In genomic region chr3:11944052-11944673, GRCh38 we compare ENCODE assay signal across 9 cellular contexts.
DNase-seq lines count a peak whose midpoint lies in the region; ATAC-seq and TF ChIP-seq lines count a peak whose summit lies in the region.
"Had no signal": no experiment of that assay in that cellular context is flagged by ENCODE, and none has a peak within 500 bp of the region (broad histone marks: within the 10 kb centered on the region; RNA-seq: fewer than 3 reads in every experiment).

No MANE protein-coding gene starts in this region.

- peak; percentile 51 to 70 for TF ChIP-seq RAD21 in liver (IDR thresholded peaks at IDR 0.05)

- H3K27ac ChIP-seq in MM.1S (ENCODE audit: low read length) = no peak overlapping the region
- no peak overlapping the region for H3K27ac ChIP-seq in brain microvascular endothelial cell
- H3K27ac ChIP-seq in liver (ENCODE audit: low read depth in 1 of 2, low read length in 2 of 2) = no peak overlapping the region
- no peak overlapping the region for H3K27ac ChIP-seq in CD8-positive, alpha-beta T cell (ENCODE audit: low read depth, low read length)

- H3K36me3 ChIP-seq in MM.1S (replicated peaks; ENCODE audit: insufficient read depth, low read length) = no peaks in the 10 kb centered on the region
- no peaks in the 10 kb centered on the region for H3K36me3 ChIP-seq in brain microvascular endothelial cell (replicated peaks)
- no peaks in the 10 kb centered on the region for H3K36me3 ChIP-seq in liver (ENCODE audit: control insufficient read depth in 4 of 4, insufficient read depth in 3 of 4, low read depth in 1 of 4, low read length in 3 of 4)
- no peaks in the 10 kb centered on the region for H3K36me3 ChIP-seq in CD8-positive, alpha-beta T cell (ENCODE audit: insufficient read depth, low read length)

- no peaks in the 10 kb centered on the region for H3F3A ChIP-seq in MM.1S (ENCODE audit: insufficient read depth, low read length)

- H3K27ac Mint-ChIP-seq in CD8-positive, alpha-beta T cell = no peak overlapping the region
- no peak overlapping the region for H3K27ac Mint-ChIP-seq in stimulated activated naive B cell treated with anti-CD40 and anti-IgM and Interleukin-4, amounts not matched to agents 10 μg/mL and 1 μg/mL and 100 μg/mL, for 72 hours
- H3K27ac Mint-ChIP-seq: T-helper 1 cell treated with Interleukin-12 subunit alpha and Interleukin-12 subunit beta and Interleukin-4 antibody, amounts not matched to agents 30 μg/mL and 1 μg/mL, for 36 hours had no signal

- H3K27me3 ChIP-seq in MM.1S (replicated peaks; ENCODE audit: insufficient read depth, low read length) = no peaks in the 10 kb centered on the region
- no peaks in the 10 kb centered on the region for H3K27me3 ChIP-seq in brain microvascular endothelial cell (replicated peaks)
- H3K27me3 ChIP-seq in liver (ENCODE audit: control insufficient read depth in 4 of 4, insufficient read depth in 4 of 4, low read length in 3 of 4) = no peaks in the 10 kb centered on the region
- no peaks in the 10 kb centered on the region for H3K27me3 ChIP-seq in CD8-positive, alpha-beta T cell (ENCODE audit: insufficient read depth, low read length)

- no peak overlapping the region for H3K4me3 ChIP-seq in MM.1S (ENCODE audit: low read length)
- no peak overlapping the region for H3K4me3 ChIP-seq in brain microvascular endothelial cell (ENCODE audit: low read depth, low read length)
- H3K4me3 ChIP-seq in liver (ENCODE audit: low read depth in 1 of 3, low read length in 3 of 3) = no peak overlapping the region
- no peak overlapping the region for H3K4me3 ChIP-seq in CD8-positive, alpha-beta T cell (ENCODE audit: low read depth, low read length)

- DNase-seq in G401 (ENCODE audit: low spot score) (peak; percentile 87), MM.1S (peak; percentile 11), brain microvascular endothelial cell (peak; percentile 11)
- DNase-seq in CD8-positive, alpha-beta T cell = no peak
- DNase-seq in stimulated activated naive B cell treated with anti-CD40 and anti-IgM and Interleukin-4, amounts not matched to agents 10 μg/mL and 1 μg/mL and 100 μg/mL, for 72 hours = no peak
- no peak for DNase-seq in activated CD4-positive, alpha-beta T cell treated with anti-CD3 and anti-CD28 coated beads, Interleukin-2, amount 50 U/mL, for 4 hours

- no peaks in the 10 kb centered on the region for H3K4me1 ChIP-seq in MM.1S (ENCODE audit: low read length)
- H3K4me1 ChIP-seq in liver (ENCODE audit: control insufficient read depth in 4 of 4, insufficient read depth in 4 of 4, low read length in 3 of 4) = no peaks in the 10 kb centered on the region
- H3K4me1 ChIP-seq in CD8-positive, alpha-beta T cell (ENCODE audit: insufficient read depth, low read length) = no peaks in the 10 kb centered on the region

- H3K9ac ChIP-seq in MM.1S (ENCODE audit: low read length) (no peak overlapping the region), liver (ENCODE audit: low read depth in 1 of 2, low read length in 2 of 2) (no peak overlapping the region)

- POLR2A ChIA-PET in CD8-positive, alpha-beta T cell (lab: Charles Lee) = no interaction called here

- TF ChIP-seq CTCF in MM.1S (IDR thresholded peaks at IDR 0.05; ENCODE audit: low read length) (peak; percentile 45), brain microvascular endothelial cell (IDR thresholded peaks at IDR 0.05; ENCODE audit: low read depth, low read length, missing control alignments) (peak; percentile 73), liver (IDR thresholded peaks at IDR 0.05; ENCODE audit: low read depth, low read length, missing input control) (peak; percentile 46)
- no peak for TF ChIP-seq CTCF in CD8-positive, alpha-beta T cell (IDR thresholded peaks at IDR 0.05)

- 22% methylated on average over 7 of the region's 7 CpGs for WGBS in liver

- H3K9me3 Mint-ChIP-seq in CD8-positive, alpha-beta T cell = peaks cover 13% of the 10 kb centered on the region
- H3K9me3 Mint-ChIP-seq in stimulated activated naive B cell treated with anti-CD40 and anti-IgM and Interleukin-4, amounts not matched to agents 10 μg/mL and 1 μg/mL and 100 μg/mL, for 72 hours = peaks cover 2 to 7% of the 10 kb centered on the region in 2 donors
- H3K9me3 Mint-ChIP-seq: T-helper 1 cell treated with Interleukin-12 subunit alpha and Interleukin-12 subunit beta and Interleukin-4 antibody, amounts not matched to agents 30 μg/mL and 1 μg/mL, for 36 hours had no signal

- H3K79me2 ChIP-seq in MM.1S (ENCODE audit: low read length) = no peaks in the 10 kb centered on the region

- H3K9me3 ChIP-seq in MM.1S (replicated peaks; ENCODE audit: insufficient read depth, low read length) (no peaks in the 10 kb centered on the region), liver (ENCODE audit: control insufficient read depth in 4 of 4, low read length in 3 of 4) (no peaks in the 10 kb centered on the region)
- no peaks in the 10 kb centered on the region for H3K9me3 ChIP-seq in CD8-positive, alpha-beta T cell (ENCODE audit: low read length)

- intact Hi-C loops in CD8-positive, alpha-beta T cell (cut with DNase I, micrococcal nuclease) = no loop called here

- H3K4me2 ChIP-seq in MM.1S (ENCODE audit: low read depth, low read length) = no peak overlapping the region

- H3K36me3 Mint-ChIP-seq in CD8-positive, alpha-beta T cell = no peaks in the 10 kb centered on the region
- no peaks in the 10 kb centered on the region for H3K36me3 Mint-ChIP-seq in stimulated activated naive B cell treated with anti-CD40 and anti-IgM and Interleukin-4, amounts not matched to agents 10 μg/mL and 1 μg/mL and 100 μg/mL, for 72 hours

- ATAC-seq in GM19328 (IDR thresholded peaks at IDR 0.05; ENCODE audit: unreplicated experiment) = no peak
- ATAC-seq in CD8-positive, alpha-beta T cell = no peak
- ATAC-seq in stimulated activated naive B cell treated with anti-CD40 and anti-IgM and Interleukin-4, amounts not matched to agents 10 μg/mL and 1 μg/mL and 100 μg/mL, for 72 hours (replicated peaks) = no peak

- peaks cover 7% of the 10 kb centered on the region for H3K27me3 Mint-ChIP-seq in CD8-positive, alpha-beta T cell (ENCODE audit: low read depth)
- H3K27me3 Mint-ChIP-seq in stimulated activated naive B cell treated with anti-CD40 and anti-IgM and Interleukin-4, amounts not matched to agents 10 μg/mL and 1 μg/mL and 100 μg/mL, for 72 hours = peaks cover 0 to 9% of the 10 kb centered on the region in 2 donors

- CTCF ChIA-PET in CD8-positive, alpha-beta T cell (lab: Charles Lee) = no interaction called here

- H4K20me1 ChIP-seq in MM.1S (ENCODE audit: insufficient read depth, low read length) = no peaks in the 10 kb centered on the region

- in situ Hi-C loops in G401 (cut with HindIII; ENCODE audit: low sequenced_read_pairs) (no loop called here), brain microvascular endothelial cell (cut with HindIII; ENCODE audit: low pct_ligation_motif_present, low sequenced_read_pairs) (no loop called here)

- no peaks in the 10 kb centered on the region for H3K4me1 Mint-ChIP-seq in CD8-positive, alpha-beta T cell (ENCODE audit: low read depth)
- no peaks in the 10 kb centered on the region for H3K4me1 Mint-ChIP-seq in stimulated activated naive B cell treated with anti-CD40 and anti-IgM and Interleukin-4, amounts not matched to agents 10 μg/mL and 1 μg/mL and 100 μg/mL, for 72 hours

- no peak overlapping the region for H3K4me3 Mint-ChIP-seq in CD8-positive, alpha-beta T cell
- H3K4me3 Mint-ChIP-seq in stimulated activated naive B cell treated with anti-CD40 and anti-IgM and Interleukin-4, amounts not matched to agents 10 μg/mL and 1 μg/mL and 100 μg/mL, for 72 hours = no peak overlapping the region
- H3K4me3 Mint-ChIP-seq: T-helper 1 cell treated with Interleukin-12 subunit alpha and Interleukin-12 subunit beta and Interleukin-4 antibody, amounts not matched to agents 30 μg/mL and 1 μg/mL, for 36 hours had no signal

- H3K9me2 ChIP-seq in MM.1S (replicated peaks; ENCODE audit: insufficient read depth, low read length) = no peaks in the 10 kb centered on the region

- no peak overlapping the region for H2AFZ ChIP-seq in MM.1S (ENCODE audit: low read length)

TF ChIP-seq in liver, 16 proteins besides CTCF, POLR2A, EP300 and RAD21:
- no peak for TF ChIP-seq TAF1 (conservative IDR thresholded peaks at IDR 0.05)
- TF ChIP-seq HNF4A (conservative IDR thresholded peaks at IDR 0.05) = peak in 1 of 2 donors; percentile 17

Comparison
In these comparisons a context has a peak if more than half of its experiments do, and no peak if none do; other contexts are left out.
1. DNase-seq: peak in G401 (single experiment), MM.1S (single experiment) and brain microvascular endothelial cell (single experiment); none in CD8-positive, alpha-beta T cell (0 of 7), stimulated activated naive B cell treated with anti-CD40 and anti-IgM and Interleukin-4, amounts not matched to agents 10 μg/mL and 1 μg/mL and 100 μg/mL, for 72 hours (single experiment) and activated CD4-positive, alpha-beta T cell treated with anti-CD3 and anti-CD28 coated beads, Interleukin-2, amount 50 U/mL, for 4 hours (0 of 2).